Comparison of ENCODE assay signal across 22 cellular contexts in the genomic region with DNA sequence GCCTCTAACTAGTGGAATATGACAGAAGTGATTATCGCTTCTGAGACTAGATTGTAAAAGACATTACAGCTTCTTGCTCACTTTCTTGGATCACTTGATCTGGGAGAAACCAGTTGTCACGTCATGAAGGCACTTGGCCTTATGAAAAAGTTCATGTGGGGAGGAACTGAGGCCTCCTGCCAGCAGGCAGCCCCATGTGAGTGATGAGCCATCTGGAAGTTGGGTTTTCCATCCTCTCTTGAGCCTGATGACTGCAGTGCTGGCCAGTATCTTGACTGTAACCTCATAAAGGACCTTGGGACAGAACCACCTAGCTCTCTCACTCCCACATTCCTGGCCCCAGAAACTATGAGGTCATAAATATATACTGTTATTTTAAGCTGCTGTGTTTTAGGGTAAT. TPM values are rescaled to one million over a fixed set of nuclear protein-coding genes. Genes with fewer than 3 reads are reported as not detected.
DNase-seq lines count a peak whose midpoint lies in the region; ATAC-seq and TF ChIP-seq lines count a peak whose summit lies in the region.
"Had no signal": no experiment of that assay in that cellular context is flagged by ENCODE, and none has a peak within 500 bp of the region (broad histone marks: within the 10 kb centered on the region; RNA-seq: fewer than 3 reads in every experiment).

No MANE protein-coding gene starts in this region.

- no peak overlapping the region for H2AFZ ChIP-seq in mesenchymal stem cell (ENCODE audit: low read depth, low read length)
- H2AFZ ChIP-seq: parathyroid adenoma had no signal

- TF ChIP-seq CTCF in fibroblast of mammary gland (conservative IDR thresholded peaks at IDR 0.05; ENCODE audit: control insufficient read depth, insufficient read depth, low read depth, low read length) (no peak), thyroid gland (IDR thresholded peaks at IDR 0.05) (no peak)

- peak overlapping the region; percentile 67 for H3K9ac ChIP-seq in mesenchymal stem cell (ENCODE audit: low read length)
- H3K9ac ChIP-seq: parathyroid adenoma had no signal

- H2BK120ac ChIP-seq in mesenchymal stem cell (ENCODE audit: low read depth, low read length), result no peak overlapping the region

- H4K8ac ChIP-seq in mesenchymal stem cell (ENCODE audit: low read length), result no peak overlapping the region

- DNase-seq in AG20443 (ENCODE audit: low spot score) (peak; percentile 69), LHCN-M2 (ENCODE audit: low read depth) (peak; percentile 7), fibroblast of mammary gland (ENCODE audit: low read depth) (peak; percentile 82), mesenchymal stem cell (peak; percentile 15), NCI-H1417 treated with DMSO at 0.1 percent for 48 hours (lab: John Stamatoyannopoulos, UW) (no peak), thyroid gland (no peak)
- DNase-seq: activated CD8-positive, alpha-beta memory T cell treated with anti-CD3 and anti-CD28 coated beads for 24 hours; activated naive CD8-positive, alpha-beta T cell treated with anti-CD3 and anti-CD28 coated beads, Interleukin-2, amount 10 ng/mL, durations not matched to agents 7 days and 5 days; central memory CD4-positive, alpha-beta T cell; effector CD8-positive, alpha-beta T cell; foreskin keratinocyte; H7; NCI-H187 treated with DMSO at 0.1 percent for 48 hours; NCI-H446 treated with DMSO at 0.1 percent for 48 hours; SHP77 treated with DMSO at 0.1 percent for 48 hours; stimulated activated CD4-positive, alpha-beta T cell treated with anti-CD3 and anti-CD28 coated beads, Interleukin-4, amount 100 ng/mL, for 4 hours; stimulated activated CD8-positive, alpha-beta memory T cell treated with anti-CD3 and anti-CD28 coated beads, Interleukin-4, amount 100 ng/mL, for 48 hours; T-helper 2 cell had no signal

- no peak overlapping the region for H2BK15ac ChIP-seq in mesenchymal stem cell (ENCODE audit: low read depth, poor library complexity, severe bottlenecking)

- H3K27ac ChIP-seq in mesenchymal stem cell (ENCODE audit: low read length, poor library complexity, severe bottlenecking) (no peak overlapping the region), thyroid gland (no peak overlapping the region)
- H3K27ac ChIP-seq: foreskin keratinocyte, parathyroid adenoma had no signal

- intact Hi-C loops in thyroid gland (cut with DNase I), result no loop called here

- no peak overlapping the region for H3K4ac ChIP-seq in mesenchymal stem cell (ENCODE audit: low read depth in 1 of 2, low read length in 2 of 2)

- no peak for ATAC-seq in HG02763 (IDR thresholded peaks at IDR 0.05; ENCODE audit: unreplicated experiment)
- ATAC-seq in HG03039 (IDR thresholded peaks at IDR 0.05; ENCODE audit: unreplicated experiment), result no peak
- ATAC-seq: foreskin keratinocyte had no signal

- H3K4me3 ChIP-seq in fibroblast of mammary gland (ENCODE audit: control insufficient read depth, low read depth, low read length), result no peak overlapping the region
- no peak overlapping the region for H3K4me3 ChIP-seq in mesenchymal stem cell (ENCODE audit: insufficient read depth in 1 of 2, low read depth in 1 of 2, low read length in 2 of 2)
- H3K4me3 ChIP-seq in thyroid gland (replicated peaks in 1 of 3), result no peak overlapping the region
- H3K4me3 ChIP-seq: smooth muscle cell had no signal

- no peak overlapping the region for H2AK5ac ChIP-seq in mesenchymal stem cell (ENCODE audit: low read length, severe bottlenecking)

- H2BK12ac ChIP-seq in mesenchymal stem cell (ENCODE audit: low read length in 2 of 2), result no peak overlapping the region

- no peaks in the 10 kb centered on the region for H3K27me3 ChIP-seq in mesenchymal stem cell (ENCODE audit: control insufficient read depth in 1 of 2, insufficient read depth in 1 of 2, low read length in 2 of 2)
- no peaks in the 10 kb centered on the region for H3K27me3 ChIP-seq in thyroid gland
- H3K27me3 ChIP-seq: foreskin keratinocyte had no signal

- no peak overlapping the region for H3K14ac ChIP-seq in mesenchymal stem cell (ENCODE audit: low read length in 2 of 2)

- no peak for TF ChIP-seq POLR2A in thyroid gland (IDR thresholded peaks at IDR 0.05)

- H3K18ac ChIP-seq in mesenchymal stem cell (ENCODE audit: low read depth in 1 of 2, low read length in 2 of 2), result no peak overlapping the region

- no peak overlapping the region for H3K23ac ChIP-seq in mesenchymal stem cell (ENCODE audit: low read length in 2 of 2)

- no peak overlapping the region for H2BK5ac ChIP-seq in mesenchymal stem cell (ENCODE audit: low read depth, low read length, poor library complexity, severe bottlenecking)

- H3K36me3 ChIP-seq in mesenchymal stem cell (ENCODE audit: control insufficient read depth in 1 of 2, insufficient read depth in 2 of 2, low read depth in 1 of 2, low read length in 2 of 2) (peaks cover 11 to 47% of the 10 kb centered on the region in 2 experiments), thyroid gland (peaks cover 15 to 25% of the 10 kb centered on the region in 2 donors)

- H3K4me1 ChIP-seq in mesenchymal stem cell (ENCODE audit: control insufficient read depth, insufficient read depth, low read depth, low read length) (peaks cover 2% of the 10 kb centered on the region), thyroid gland (no peaks in the 10 kb centered on the region)
- H3K4me1 ChIP-seq: foreskin keratinocyte, parathyroid adenoma had no signal

- no peak overlapping the region for H3K4me2 ChIP-seq in mesenchymal stem cell (ENCODE audit: low read length, poor library complexity, severe bottlenecking)
- H3K4me2 ChIP-seq: smooth muscle cell had no signal

- H3K9me3 ChIP-seq in mesenchymal stem cell (ENCODE audit: control insufficient read depth, low read length) (no peaks in the 10 kb centered on the region), thyroid gland (no peaks in the 10 kb centered on the region)

- H3K79me1 ChIP-seq in mesenchymal stem cell (replicated peaks; ENCODE audit: low read length, poor library complexity, severe bottlenecking), result peaks cover 18% of the 10 kb centered on the region

- WGBS in mesenchymal stem cell, result 93% methylated on average over 2 of the region's 2 CpGs
- 64 to 86% methylated on average over 2 of the region's 2 CpGs for WGBS in thyroid gland, 2 donors

- H4K91ac ChIP-seq in mesenchymal stem cell (ENCODE audit: low read length), result no peak overlapping the region

RNA-seq across cellular contexts. Expression of gene TTLL5, which starts 28.0 kb away (rescaled TPM):
- total RNA-seq in LHCN-M2 (2014; rRNA removed) (12.8 and 22.0 TPM in 2 replicates), thyroid gland (10 to 100 TPM; 31.8 to 65.1 (median 35.7) TPM)
- 14.3 TPM for polyA plus RNA-seq in LHCN-M2 (2012)
- polyA plus RNA-seq in mesenchymal stem cell (2013, experiment 1 of 2), result 18.6 TPM
- polyA plus RNA-seq in mesenchymal stem cell (2013, experiment 2 of 2), result 17.5 TPM

RNA-seq across cellular contexts. Expression of gene ERG28, which starts 28.3 kb away (rescaled TPM):
- total RNA-seq in LHCN-M2 (2014; rRNA removed) (9.1 and 9.8 TPM in 2 replicates), thyroid gland (10 to 100 TPM; 12.1 to 17.3 (median 15.0) TPM)
- 17.3 TPM for polyA plus RNA-seq in LHCN-M2 (2012)
- polyA plus RNA-seq in mesenchymal stem cell (2013, experiment 1 of 2), result 84.7 TPM
- 84.6 TPM for polyA plus RNA-seq in mesenchymal stem cell (2013, experiment 2 of 2)

Comparison
In these comparisons a context has a peak if more than half of its experiments do, and no peak if none do; other contexts are left out.
1. DNase-seq: peak in AG20443 (single experiment), LHCN-M2 (single experiment), fibroblast of mammary gland (single experiment) and mesenchymal stem cell (single experiment); none in NCI-H1417 treated with DMSO at 0.1 percent for 48 hours (single experiment) and thyroid gland (0 of 2).